In genomic region chr2:9555338-9556120, GRCh38 we compare ENCODE assay signal across 8 cellular contexts.
DNase-seq lines count a peak whose midpoint lies in the region; ATAC-seq and TF ChIP-seq lines count a peak whose summit lies in the region.

TSS of gene ADAM17 (minus strand) at chr2:9555830. CDS start at chr2:9555605, 225 bp downstream.

- no peaks in the 10 kb centered on the region for H3K27me3 ChIP-seq in RWPE2 (ENCODE audit: insufficient read depth, poor library complexity, severe bottlenecking)

- H3K4me1 Mint-ChIP-seq in nephron progenitor cell = peaks cover 64% of the 10 kb centered on the region
- peaks cover 55% of the 10 kb centered on the region for H3K4me1 Mint-ChIP-seq in stimulated activated naive CD8-positive, alpha-beta T cell treated with anti-CD3 and anti-CD28 coated beads, Interleukin-15, amount 100 ng/mL, for 72 hours

- DNase-seq in ELF-1 (ENCODE audit: low read depth, low spot score) (peak; percentile 98), GOT3 (lab: John Stamatoyannopoulos, UW) (peak; percentile 90), RWPE2 (ENCODE audit: low spot score) (peak; percentile 95), fibroblast of pulmonary artery (ENCODE audit: low read depth) (peak; percentile 98), nephron progenitor cell (peak; percentile 94)
- peak; percentile 81 for DNase-seq in activated T-helper 9 cell treated with anti-CD3 and anti-CD28 coated beads, Interleukin-2, amount 50 U/mL, for 16 hours (ENCODE audit: low read depth)
- peak; percentile 88 to 89 for DNase-seq in stimulated activated naive CD8-positive, alpha-beta T cell treated with anti-CD3 and anti-CD28 coated beads, Interleukin-15, amount 100 ng/mL, for 72 hours

- H3K4me3 ChIP-seq in RWPE2 (ENCODE audit: severe bottlenecking) = peak within 1 kb of the TSS; percentile 61
- peak within 1 kb of the TSS; percentile 99 for H3K4me3 ChIP-seq in fibroblast of pulmonary artery (replicated peaks; ENCODE audit: low read depth, low read length)

- peak within 1 kb of the TSS; percentile 100 for H3K27ac Mint-ChIP-seq in nephron progenitor cell
- H3K27ac Mint-ChIP-seq in stimulated activated naive CD8-positive, alpha-beta T cell treated with anti-CD3 and anti-CD28 coated beads, Interleukin-15, amount 100 ng/mL, for 72 hours = peak within 1 kb of the TSS; percentile 96 to 98

- peak; percentile 44; the same call in 1 of the 2 replicates for TF ChIP-seq CTCF in LNCAP (IDR thresholded peaks at IDR 0.05)
- peak; percentile 46 for TF ChIP-seq CTCF in RWPE2 (IDR thresholded peaks at IDR 0.05; ENCODE audit: poor library complexity, severe bottlenecking)
- peak; percentile 46 for TF ChIP-seq CTCF in fibroblast of pulmonary artery (IDR thresholded peaks at IDR 0.05; ENCODE audit: low read length, missing control alignments)
- TF ChIP-seq CTCF in nephron progenitor cell (IDR thresholded peaks at IDR 0.05) = peak; percentile 32

- H3K4me3 Mint-ChIP-seq in nephron progenitor cell = peak within 1 kb of the TSS; percentile 95
- H3K4me3 Mint-ChIP-seq in stimulated activated naive CD8-positive, alpha-beta T cell treated with anti-CD3 and anti-CD28 coated beads, Interleukin-15, amount 100 ng/mL, for 72 hours = peak within 1 kb of the TSS; percentile 93 to 99

- ATAC-seq in RWPE2 (ENCODE audit: low read depth) = peak; percentile 83
- ATAC-seq in stimulated activated naive CD8-positive, alpha-beta T cell treated with anti-CD3 and anti-CD28 coated beads, Interleukin-15, amount 100 ng/mL, for 72 hours = peak; percentile 92

- peaks cover 4% of the 10 kb centered on the region for H3K27me3 Mint-ChIP-seq in nephron progenitor cell (ENCODE audit: low read depth, poor library complexity)
- H3K27me3 Mint-ChIP-seq in stimulated activated naive CD8-positive, alpha-beta T cell treated with anti-CD3 and anti-CD28 coated beads, Interleukin-15, amount 100 ng/mL, for 72 hours = no peaks in the 10 kb centered on the region

- H3K9me3 Mint-ChIP-seq in nephron progenitor cell = no peaks in the 10 kb centered on the region
- H3K9me3 Mint-ChIP-seq in stimulated activated naive CD8-positive, alpha-beta T cell treated with anti-CD3 and anti-CD28 coated beads, Interleukin-15, amount 100 ng/mL, for 72 hours = no peaks in the 10 kb centered on the region

- peaks cover 35% of the 10 kb centered on the region for H3K4me1 ChIP-seq in RWPE2 (ENCODE audit: insufficient read depth, poor library complexity, severe bottlenecking)

- peaks cover 4% of the 10 kb centered on the region; the same call in 1 of the 2 replicates for H3K36me3 ChIP-seq in RWPE2 (ENCODE audit: low read depth)

- peak within 1 kb of the TSS; percentile 83 for H3K27ac ChIP-seq in RWPE2 (ENCODE audit: poor library complexity, severe bottlenecking)

- no peaks in the 10 kb centered on the region for H3K9me3 ChIP-seq in RWPE2 (ENCODE audit: severe bottlenecking)

- H3K36me3 Mint-ChIP-seq in nephron progenitor cell (ENCODE audit: low read depth) = peaks cover 14% of the 10 kb centered on the region

Comparison
In these comparisons a context has a peak if more than half of its experiments do, and no peak if none do; other contexts are left out.
1. Peak in every context shown above with its lines: DNase-seq, ATAC-seq, H3K4me3 ChIP-seq and H3K27ac ChIP-seq.